Comparison of ENCODE assay signal across 2 cellular contexts in the genomic region with DNA sequence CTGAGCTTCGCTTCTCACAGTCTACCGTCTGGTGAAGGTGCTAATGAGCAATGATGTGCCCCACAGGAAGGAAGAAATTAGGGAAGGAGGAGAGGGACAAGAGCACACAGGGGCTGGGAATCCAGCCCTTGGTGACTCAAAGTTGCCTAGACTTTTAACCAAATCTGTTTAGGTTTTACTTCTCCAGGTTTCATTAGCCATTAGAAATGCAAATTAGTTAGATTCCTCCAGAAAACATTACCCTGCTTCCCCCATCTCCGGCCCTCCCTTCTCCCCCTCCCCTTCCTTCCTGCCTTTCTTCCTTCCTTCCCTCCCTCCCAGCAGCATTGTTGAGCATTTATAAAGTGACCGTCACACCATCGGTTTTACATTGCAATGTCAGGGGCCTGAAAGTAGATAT.
TF ChIP-seq lines count a peak whose summit lies in the region.

No MANE protein-coding gene starts in this region.

TF ChIP-seq in A549, 52 proteins besides CTCF, POLR2A, EP300 and RAD21 (continued from another document):
- TF ChIP-seq, protein P1, sequence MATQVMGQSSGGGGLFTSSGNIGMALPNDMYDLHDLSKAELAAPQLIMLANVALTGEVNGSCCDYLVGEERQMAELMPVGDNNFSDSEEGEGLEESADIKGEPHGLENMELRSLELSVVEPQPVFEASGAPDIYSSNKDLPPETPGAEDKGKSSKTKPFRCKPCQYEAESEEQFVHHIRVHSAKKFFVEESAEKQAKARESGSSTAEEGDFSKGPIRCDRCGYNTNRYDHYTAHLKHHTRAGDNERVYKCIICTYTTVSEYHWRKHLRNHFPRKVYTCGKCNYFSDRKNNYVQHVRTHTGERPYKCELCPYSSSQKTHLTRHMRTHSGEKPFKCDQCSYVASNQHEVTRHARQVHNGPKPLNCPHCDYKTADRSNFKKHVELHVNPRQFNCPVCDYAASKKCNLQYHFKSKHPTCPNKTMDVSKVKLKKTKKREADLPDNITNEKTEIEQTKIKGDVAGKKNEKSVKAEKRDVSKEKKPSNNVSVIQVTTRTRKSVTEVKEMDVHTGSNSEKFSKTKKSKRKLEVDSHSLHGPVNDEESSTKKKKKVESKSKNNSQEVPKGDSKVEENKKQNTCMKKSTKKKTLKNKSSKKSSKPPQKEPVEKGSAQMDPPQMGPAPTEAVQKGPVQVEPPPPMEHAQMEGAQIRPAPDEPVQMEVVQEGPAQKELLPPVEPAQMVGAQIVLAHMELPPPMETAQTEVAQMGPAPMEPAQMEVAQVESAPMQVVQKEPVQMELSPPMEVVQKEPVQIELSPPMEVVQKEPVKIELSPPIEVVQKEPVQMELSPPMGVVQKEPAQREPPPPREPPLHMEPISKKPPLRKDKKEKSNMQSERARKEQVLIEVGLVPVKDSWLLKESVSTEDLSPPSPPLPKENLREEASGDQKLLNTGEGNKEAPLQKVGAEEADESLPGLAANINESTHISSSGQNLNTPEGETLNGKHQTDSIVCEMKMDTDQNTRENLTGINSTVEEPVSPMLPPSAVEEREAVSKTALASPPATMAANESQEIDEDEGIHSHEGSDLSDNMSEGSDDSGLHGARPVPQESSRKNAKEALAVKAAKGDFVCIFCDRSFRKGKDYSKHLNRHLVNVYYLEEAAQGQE (IDR thresholded peaks at IDR 0.05) = no peak
- TF ChIP-seq CBX8 (IDR thresholded peaks at IDR 0.05) (no peak), NR3C1 (IDR thresholded peaks at IDR 0.05) (no peak), TP53 (CRISPR knock-in tag; IDR thresholded peaks at IDR 0.05) (no peak), KDM1A (IDR thresholded peaks at IDR 0.05; ENCODE audit: low read depth) (no peak), CEBPB (IDR thresholded peaks at IDR 0.05) (no peak), PBX3 (IDR thresholded peaks at IDR 0.05) (no peak), RFX5 (IDR thresholded peaks at IDR 0.05) (no peak), HOXB5 (CRISPR knock-in tag; IDR thresholded peaks at IDR 0.05) (no peak), SMC3 (IDR thresholded peaks at IDR 0.05) (no peak), JUNB (IDR thresholded peaks at IDR 0.05) (no peak)
- TF ChIP-seq, protein P2, sequence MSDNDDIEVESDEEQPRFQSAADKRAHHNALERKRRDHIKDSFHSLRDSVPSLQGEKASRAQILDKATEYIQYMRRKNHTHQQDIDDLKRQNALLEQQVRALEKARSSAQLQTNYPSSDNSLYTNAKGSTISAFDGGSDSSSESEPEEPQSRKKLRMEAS (IDR thresholded peaks at IDR 0.05) = no peak

TF ChIP-seq in SK-N-SH treated with all-trans-retinoic acid at 6 μM for 48 hours, 23 proteins besides CTCF, POLR2A, EP300 and RAD21 (continued from another document):
- TF ChIP-seq ISL1 (CRISPR knock-in tag; IDR thresholded peaks at IDR 0.05) = no peak
- no peak for TF ChIP-seq ZNF8 (CRISPR knock-in tag; IDR thresholded peaks at IDR 0.05)
- no peak for TF ChIP-seq ZNF70 (CRISPR knock-in tag; IDR thresholded peaks at IDR 0.05)
- TF ChIP-seq ZFP3 (CRISPR knock-in tag; IDR thresholded peaks at IDR 0.05) = no peak
- TF ChIP-seq POU6F1 (CRISPR knock-in tag; IDR thresholded peaks at IDR 0.05; ENCODE audit: borderline replicate concordance, low read depth) = no peak
- no peak for TF ChIP-seq TSHZ2 (CRISPR knock-in tag; IDR thresholded peaks at IDR 0.05)
TF ChIP-seq in SK-N-SH treated with all-trans-retinoic acid at 6 μM for 48 hours: peak in this region for 0.
